In genomic region chr7:106177295-106177690, GRCh38 we compare ENCODE assay signal across 1 cellular context.
TF ChIP-seq lines count a peak whose summit lies in the region.

No MANE protein-coding gene starts in this region.

TF ChIP-seq in GM23338, 12 proteins besides CTCF, POLR2A, EP300 and RAD21 (continued from another document):
- TF ChIP-seq ZNF462 (CRISPR knock-in tag; IDR thresholded peaks at IDR 0.05), result no peak
TF ChIP-seq in GM23338: peak in this region for 0.
